In genomic region chr14:92144708-92145107, GRCh38 we compare ENCODE assay signal across 1 cellular context.
TF ChIP-seq lines count a peak whose summit lies in the region.

No MANE protein-coding gene starts in this region.

TF ChIP-seq in K562, 482 proteins besides CTCF, POLR2A, EP300 and RAD21 (continued from another document):
- TF ChIP-seq, protein P1, sequence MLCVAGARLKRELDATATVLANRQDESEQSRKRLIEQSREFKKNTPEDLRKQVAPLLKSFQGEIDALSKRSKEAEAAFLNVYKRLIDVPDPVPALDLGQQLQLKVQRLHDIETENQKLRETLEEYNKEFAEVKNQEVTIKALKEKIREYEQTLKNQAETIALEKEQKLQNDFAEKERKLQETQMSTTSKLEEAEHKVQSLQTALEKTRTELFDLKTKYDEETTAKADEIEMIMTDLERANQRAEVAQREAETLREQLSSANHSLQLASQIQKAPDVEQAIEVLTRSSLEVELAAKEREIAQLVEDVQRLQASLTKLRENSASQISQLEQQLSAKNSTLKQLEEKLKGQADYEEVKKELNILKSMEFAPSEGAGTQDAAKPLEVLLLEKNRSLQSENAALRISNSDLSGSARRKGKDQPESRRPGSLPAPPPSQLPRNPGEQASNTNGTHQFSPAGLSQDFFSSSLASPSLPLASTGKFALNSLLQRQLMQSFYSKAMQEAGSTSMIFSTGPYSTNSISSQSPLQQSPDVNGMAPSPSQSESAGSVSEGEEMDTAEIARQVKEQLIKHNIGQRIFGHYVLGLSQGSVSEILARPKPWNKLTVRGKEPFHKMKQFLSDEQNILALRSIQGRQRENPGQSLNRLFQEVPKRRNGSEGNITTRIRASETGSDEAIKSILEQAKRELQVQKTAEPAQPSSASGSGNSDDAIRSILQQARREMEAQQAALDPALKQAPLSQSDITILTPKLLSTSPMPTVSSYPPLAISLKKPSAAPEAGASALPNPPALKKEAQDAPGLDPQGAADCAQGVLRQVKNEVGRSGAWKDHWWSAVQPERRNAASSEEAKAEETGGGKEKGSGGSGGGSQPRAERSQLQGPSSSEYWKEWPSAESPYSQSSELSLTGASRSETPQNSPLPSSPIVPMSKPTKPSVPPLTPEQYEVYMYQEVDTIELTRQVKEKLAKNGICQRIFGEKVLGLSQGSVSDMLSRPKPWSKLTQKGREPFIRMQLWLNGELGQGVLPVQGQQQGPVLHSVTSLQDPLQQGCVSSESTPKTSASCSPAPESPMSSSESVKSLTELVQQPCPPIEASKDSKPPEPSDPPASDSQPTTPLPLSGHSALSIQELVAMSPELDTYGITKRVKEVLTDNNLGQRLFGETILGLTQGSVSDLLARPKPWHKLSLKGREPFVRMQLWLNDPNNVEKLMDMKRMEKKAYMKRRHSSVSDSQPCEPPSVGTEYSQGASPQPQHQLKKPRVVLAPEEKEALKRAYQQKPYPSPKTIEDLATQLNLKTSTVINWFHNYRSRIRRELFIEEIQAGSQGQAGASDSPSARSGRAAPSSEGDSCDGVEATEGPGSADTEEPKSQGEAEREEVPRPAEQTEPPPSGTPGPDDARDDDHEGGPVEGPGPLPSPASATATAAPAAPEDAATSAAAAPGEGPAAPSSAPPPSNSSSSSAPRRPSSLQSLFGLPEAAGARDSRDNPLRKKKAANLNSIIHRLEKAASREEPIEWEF (CRISPR knock-in tag; IDR thresholded peaks at IDR 0.05), result no peak
- TF ChIP-seq, protein P2, sequence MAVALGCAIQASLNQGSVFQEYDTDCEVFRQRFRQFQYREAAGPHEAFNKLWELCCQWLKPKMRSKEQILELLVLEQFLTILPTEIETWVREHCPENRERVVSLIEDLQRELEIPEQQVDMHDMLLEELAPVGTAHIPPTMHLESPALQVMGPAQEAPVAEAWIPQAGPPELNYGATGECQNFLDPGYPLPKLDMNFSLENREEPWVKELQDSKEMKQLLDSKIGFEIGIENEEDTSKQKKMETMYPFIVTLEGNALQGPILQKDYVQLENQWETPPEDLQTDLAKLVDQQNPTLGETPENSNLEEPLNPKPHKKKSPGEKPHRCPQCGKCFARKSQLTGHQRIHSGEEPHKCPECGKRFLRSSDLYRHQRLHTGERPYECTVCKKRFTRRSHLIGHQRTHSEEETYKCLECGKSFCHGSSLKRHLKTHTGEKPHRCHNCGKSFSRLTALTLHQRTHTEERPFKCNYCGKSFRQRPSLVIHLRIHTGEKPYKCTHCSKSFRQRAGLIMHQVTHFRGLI (CRISPR knock-in tag; IDR thresholded peaks at IDR 0.05), result no peak
- no peak for TF ChIP-seq SMARCB1 (IDR thresholded peaks at IDR 0.05; ENCODE audit: insufficient read length, low read depth)
- TF ChIP-seq FOSL1 (tag; conservative IDR thresholded peaks at IDR 0.05), result 0 out of 2 replicates have a peak, but pooled peaks have one; percentile 16
- TF ChIP-seq, protein P3, sequence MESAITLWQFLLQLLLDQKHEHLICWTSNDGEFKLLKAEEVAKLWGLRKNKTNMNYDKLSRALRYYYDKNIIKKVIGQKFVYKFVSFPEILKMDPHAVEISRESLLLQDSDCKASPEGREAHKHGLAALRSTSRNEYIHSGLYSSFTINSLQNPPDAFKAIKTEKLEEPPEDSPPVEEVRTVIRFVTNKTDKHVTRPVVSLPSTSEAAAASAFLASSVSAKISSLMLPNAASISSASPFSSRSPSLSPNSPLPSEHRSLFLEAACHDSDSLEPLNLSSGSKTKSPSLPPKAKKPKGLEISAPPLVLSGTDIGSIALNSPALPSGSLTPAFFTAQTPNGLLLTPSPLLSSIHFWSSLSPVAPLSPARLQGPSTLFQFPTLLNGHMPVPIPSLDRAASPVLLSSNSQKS (CRISPR knock-in tag; IDR thresholded peaks at IDR 0.05), result no peak
- TF ChIP-seq RERE (CRISPR knock-in tag; IDR thresholded peaks at IDR 0.05; ENCODE audit: borderline replicate concordance), result no peak
